Comparison of ENCODE assay signal across 10 cellular contexts in genomic region chr1:197198911-197199310, GRCh38. TPM values are rescaled to one million over a fixed set of nuclear protein-coding genes. Genes with fewer than 3 reads are reported as not detected.
DNase-seq lines count a peak whose midpoint lies in the region; ATAC-seq and TF ChIP-seq lines count a peak whose summit lies in the region.
"Had no signal": no experiment of that assay in that cellular context is flagged by ENCODE, and none has a peak within 500 bp of the region (broad histone marks: within the 10 kb centered on the region; RNA-seq: fewer than 3 reads in every experiment).

No MANE protein-coding gene starts in this region.

- peaks cover 9% of the 10 kb centered on the region for H3K36me3 Mint-ChIP-seq in activated CD4-positive, alpha-beta memory T cell treated with anti-CD3 and anti-CD28 coated beads for 36 hours
- H3K36me3 Mint-ChIP-seq in activated CD4-positive, alpha-beta memory T cell treated with anti-CD3 and anti-CD28 coated beads, Interleukin-2, amount 10 ng/mL, durations not matched to agents 7 days and 5 days (ENCODE audit: low read depth), result peaks cover 18% of the 10 kb centered on the region
- H3K36me3 Mint-ChIP-seq in glutamatergic neuron (ENCODE audit: unreplicated experiment), result no peaks in the 10 kb centered on the region

- no peak for DNase-seq in activated CD4-positive, alpha-beta memory T cell treated with anti-CD3 and anti-CD28 coated beads for 36 hours
- no peak for DNase-seq in activated CD4-positive, alpha-beta memory T cell treated with anti-CD3 and anti-CD28 coated beads, Interleukin-2, amount 10 ng/mL, durations not matched to agents 7 days and 5 days
- DNase-seq in glutamatergic neuron, result no peak
- DNase-seq in spleen, result no peak
- DNase-seq in NOMO-1 (lab: John Stamatoyannopoulos, UW; ENCODE audit: unreplicated experiment in 2 of 2), result no peak
- DNase-seq in H4 (ENCODE audit: low spot score), result no peak
- DNase-seq: midbrain, RPMI8226 had no signal

- 63 to 82% (median 77%) methylated on average over 2 of the region's 2 CpGs for WGBS in spleen, 5 donors

- peaks cover 48 to 81% (median 65%) of the 10 kb centered on the region in 6 donors for H3K4me1 ChIP-seq in spleen

- CTCF ChIA-PET in activated CD4-positive, alpha-beta memory T cell treated with anti-CD3 and anti-CD28 coated beads for 36 hours (lab: Charles Lee), result interaction anchor here (1.7 kb wide), 1 partner anchor 158 kb away, joined by 6 read pairs; no protein-coding TSS in a partner anchor
- CTCF ChIA-PET in activated CD4-positive, alpha-beta memory T cell treated with anti-CD3 and anti-CD28 coated beads, Interleukin-2, amount 10 ng/mL, durations not matched to agents 7 days and 5 days (lab: Charles Lee), result interaction anchor here (0.6 to 0.9 kb wide), 2 partner anchors 8 to 9 kb away, joined by 3 to 4 read pairs; no protein-coding TSS in a partner anchor

- H3K9me3 ChIP-seq in spleen, result no peaks in the 10 kb centered on the region

- H3K27ac ChIP-seq in spleen, result no peak overlapping the region

- H3K27ac Mint-ChIP-seq in activated CD4-positive, alpha-beta memory T cell treated with anti-CD3 and anti-CD28 coated beads for 36 hours, result no peak overlapping the region
- no peak overlapping the region for H3K27ac Mint-ChIP-seq in activated CD4-positive, alpha-beta memory T cell treated with anti-CD3 and anti-CD28 coated beads, Interleukin-2, amount 10 ng/mL, durations not matched to agents 7 days and 5 days
- no peak overlapping the region for H3K27ac Mint-ChIP-seq in glutamatergic neuron (ENCODE audit: unreplicated experiment)

- H3K36me3 ChIP-seq in spleen, result no peaks in the 10 kb centered on the region

- POLR2A ChIA-PET in activated CD4-positive, alpha-beta memory T cell treated with anti-CD3 and anti-CD28 coated beads for 36 hours (lab: Charles Lee), result no interaction called here
- POLR2A ChIA-PET in activated CD4-positive, alpha-beta memory T cell treated with anti-CD3 and anti-CD28 coated beads, Interleukin-2, amount 10 ng/mL, durations not matched to agents 7 days and 5 days (lab: Charles Lee), result no interaction called here

- TF ChIP-seq POLR2A in spleen (IDR thresholded peaks at IDR 0.05), result no peak

- no peak for TF ChIP-seq CTCF in WI38 (IDR thresholded peaks at IDR 0.05; ENCODE audit: low read depth, low read length)
- TF ChIP-seq CTCF in glutamatergic neuron (IDR thresholded peaks at IDR 0.05; ENCODE audit: partially characterized antibody, unreplicated experiment), result no peak
- no peak for TF ChIP-seq CTCF in spleen (IDR thresholded peaks at IDR 0.05 in 8 of 11, conservative IDR thresholded peaks at IDR 0.05 in 3 of 11)

- no peak for ATAC-seq in GM21390 (IDR thresholded peaks at IDR 0.05; ENCODE audit: unreplicated experiment)

- H3K9me3 Mint-ChIP-seq in activated CD4-positive, alpha-beta memory T cell treated with anti-CD3 and anti-CD28 coated beads for 36 hours, result no peaks in the 10 kb centered on the region
- no peaks in the 10 kb centered on the region for H3K9me3 Mint-ChIP-seq in activated CD4-positive, alpha-beta memory T cell treated with anti-CD3 and anti-CD28 coated beads, Interleukin-2, amount 10 ng/mL, durations not matched to agents 7 days and 5 days
- H3K9me3 Mint-ChIP-seq in glutamatergic neuron (ENCODE audit: unreplicated experiment), result no peaks in the 10 kb centered on the region

- H3K4me3 ChIP-seq in WI38 (ENCODE audit: low read depth, low read length) (peak overlapping the region; percentile 87), spleen (peak overlapping the region in 5 of 8 donors; percentile 11 to 80 (median 71))

- peaks cover 65% of the 10 kb centered on the region for H3K4me1 Mint-ChIP-seq in activated CD4-positive, alpha-beta memory T cell treated with anti-CD3 and anti-CD28 coated beads for 36 hours (ENCODE audit: low read depth)
- H3K4me1 Mint-ChIP-seq in activated CD4-positive, alpha-beta memory T cell treated with anti-CD3 and anti-CD28 coated beads, Interleukin-2, amount 10 ng/mL, durations not matched to agents 7 days and 5 days, result peaks cover 64% of the 10 kb centered on the region
- H3K4me1 Mint-ChIP-seq in glutamatergic neuron (ENCODE audit: low read depth, unreplicated experiment), result peaks cover 28% of the 10 kb centered on the region

- H3K4me3 Mint-ChIP-seq in activated CD4-positive, alpha-beta memory T cell treated with anti-CD3 and anti-CD28 coated beads for 36 hours, result peak overlapping the region; percentile 24
- no peak overlapping the region for H3K4me3 Mint-ChIP-seq in activated CD4-positive, alpha-beta memory T cell treated with anti-CD3 and anti-CD28 coated beads, Interleukin-2, amount 10 ng/mL, durations not matched to agents 7 days and 5 days
- peak overlapping the region; percentile 92 for H3K4me3 Mint-ChIP-seq in glutamatergic neuron (ENCODE audit: unreplicated experiment)

- intact Hi-C loops in activated CD4-positive, alpha-beta memory T cell treated with anti-CD3 and anti-CD28 coated beads for 36 hours (cut with micrococcal nuclease), result no loop called here
- intact Hi-C loops in spleen (cut with DNase I; ENCODE audit: low total_unique reads), result no loop called here

- H3K27me3 ChIP-seq in spleen (replicated peaks in 1 of 7), result no peaks in the 10 kb centered on the region

- no peaks in the 10 kb centered on the region for H3K27me3 Mint-ChIP-seq in activated CD4-positive, alpha-beta memory T cell treated with anti-CD3 and anti-CD28 coated beads for 36 hours
- H3K27me3 Mint-ChIP-seq in activated CD4-positive, alpha-beta memory T cell treated with anti-CD3 and anti-CD28 coated beads, Interleukin-2, amount 10 ng/mL, durations not matched to agents 7 days and 5 days, result no peaks in the 10 kb centered on the region
- H3K27me3 Mint-ChIP-seq in glutamatergic neuron (ENCODE audit: unreplicated experiment), result no peaks in the 10 kb centered on the region

RNA-seq across cellular contexts. Expression of gene ZBTB41, which starts 2.2 kb away (rescaled TPM):
- total RNA-seq in activated CD4-positive, alpha-beta memory T cell treated with anti-CD3 and anti-CD28 coated beads for 36 hours, result 1 to 10 TPM; 5.7 to 5.8 TPM
- 1 to 10 TPM; 7.1 to 7.2 TPM for total RNA-seq in activated CD4-positive, alpha-beta memory T cell treated with anti-CD3 and anti-CD28 coated beads, Interleukin-2, amount 10 ng/mL, durations not matched to agents 7 days and 5 days
- total RNA-seq in glutamatergic neuron (ENCODE audit: unreplicated experiment), result 12.0 TPM
- total RNA-seq in spleen, result 10 to 100 TPM; 11.2 to 14.0 (median 12.3) TPM
- polyA plus RNA-seq in spleen, result 1 to 10 TPM; 2.0 to 3.2 (median 2.4) TPM
- total RNA-seq in H4 (2014; rRNA removed; shearing (Covaris generic)), result 5.6 and 6.6 TPM in 2 replicates

RNA-seq across cellular contexts. Expression of gene ASPM, which starts 52.4 kb away (rescaled TPM):
- 10 to 100 TPM; 46.4 to 48.8 TPM for total RNA-seq in activated CD4-positive, alpha-beta memory T cell treated with anti-CD3 and anti-CD28 coated beads for 36 hours
- total RNA-seq in activated CD4-positive, alpha-beta memory T cell treated with anti-CD3 and anti-CD28 coated beads, Interleukin-2, amount 10 ng/mL, durations not matched to agents 7 days and 5 days, result 10 to 100 TPM; 73.0 to 75.7 TPM
- 5.9 TPM for total RNA-seq in glutamatergic neuron (ENCODE audit: unreplicated experiment)
- total RNA-seq in spleen, result 10 to 100 TPM in 1 of 7 donors, 1 to 10 TPM in 6; 1.4 to 13.3 (median 4.9) TPM
- polyA plus RNA-seq in spleen, result 1 to 10 TPM in 1 of 3 donors, under 1 TPM in 2; 0.70 to 3.1 (median 0.77) TPM
- total RNA-seq in H4 (2014; rRNA removed; shearing (Covaris generic)), result 18.2 and 28.4 TPM in 2 replicates
